Comparison of ENCODE assay signal across 39 cellular contexts in genomic region chr2:168892327-168892726, GRCh38. TPM values are rescaled to one million over a fixed set of nuclear protein-coding genes. Genes with fewer than 3 reads are reported as not detected.
"Had no signal": no experiment of that assay in that cellular context is flagged by ENCODE, and none has a peak within 500 bp of the region (broad histone marks: within the 10 kb centered on the region; RNA-seq: fewer than 3 reads in every experiment).

No MANE protein-coding gene starts in this region.

- H3K4me3 ChIP-seq: adrenal gland, body of pancreas, breast epithelium had no signal

- DNase-seq: activated B cell treated with CpG ODN at 0.5 μM for 24 hours; activated CD4-positive, alpha-beta memory T cell treated with anti-CD3 and anti-CD28 coated beads for 36 hours; activated CD4-positive, alpha-beta T cell treated with anti-CD3 and anti-CD28 coated beads for 4 hours; activated CD4-positive, alpha-beta T cell treated with anti-CD3 and anti-CD28 coated beads, Interleukin-2, amount 10 ng/mL, durations not matched to agents 24 days and 14 days; activated CD4-positive, alpha-beta T cell treated with anti-CD3 and anti-CD28 coated beads, Interleukin-2, amount 50 U/mL, for 1 hour; activated CD4-positive, alpha-beta T cell treated with anti-CD3 and anti-CD28 coated beads, Interleukin-2, amount 50 U/mL, for 4 hours; activated CD4-positive, CD25-positive, alpha-beta regulatory T cell treated with anti-CD3 and anti-CD28 coated beads, Interleukin-2, amount 50 U/mL, for 72 hours; activated CD8-positive, alpha-beta memory T cell treated with anti-CD3 and anti-CD28 coated beads, Interleukin-2, amount 50 U/mL, for 4 hours; activated CD8-positive, alpha-beta T cell treated with anti-CD3 and anti-CD28 coated beads for 36 hours; activated effector memory CD4-positive, alpha-beta T cell treated with anti-CD3 and anti-CD28 coated beads, Interleukin-2, amount 50 U/mL, for 16 hours; activated gamma-delta T cell treated with Interleukin-2 at 50 U/mL for 16 hours; activated naive CD4-positive, alpha-beta T cell; activated naive CD4-positive, alpha-beta T cell treated with anti-CD3 and anti-CD28 coated beads for 36 hours; activated naive CD4-positive, alpha-beta T cell treated with anti-CD3 and anti-CD28 coated beads, Interleukin-2, amount 50 U/mL, for 16 hours; activated naive CD8-positive, alpha-beta T cell treated with anti-CD3 and anti-CD28 coated beads for 36 hours; activated T-cell treated with anti-CD3 and anti-CD28 coated beads for 4 hours; activated T-cell treated with anti-CD3 and anti-CD28 coated beads, Interleukin-2, amount 50 U/mL, for 1 hour; activated T-cell treated with anti-CD3 and anti-CD28 coated beads, Interleukin-2, amount 50 U/mL, for 4 hours; activated T-cell treated with anti-CD3 and anti-CD28 coated beads, Interleukin-2, amount 50 U/mL, for 72 hours; adrenal gland; amniotic stem cell; aorta; body of pancreas; brain microvascular endothelial cell; central memory CD4-positive, alpha-beta T cell; T-cell; T-helper 17 cell had no signal

- H3K27ac ChIP-seq: adrenal gland, body of pancreas, brain microvascular endothelial cell, breast epithelium, VCaP had no signal

- H3K9me3 ChIP-seq: adrenal gland, body of pancreas, breast epithelium had no signal

- ATAC-seq: activated CD8-positive, alpha-beta T cell treated with anti-CD3 and anti-CD28 coated beads for 36 hours; activated naive CD4-positive, alpha-beta T cell treated with anti-CD3 and anti-CD28 coated beads, Interleukin-2, amount 50 U/mL, for 72 hours; activated T-cell treated with anti-CD3 and anti-CD28 coated beads, Interleukin-2, amount 50 U/mL, for 4 hours; activated T-cell treated with anti-CD3 and anti-CD28 coated beads, Interleukin-2, amount 50 U/mL, for 72 hours; activated T-helper 17 cell treated with anti-CD3 and anti-CD28 coated beads, Interleukin-2, amount 50 U/mL, for 72 hours; body of pancreas; T-cell; T-helper 17 cell had no signal

- FAIRE-seq: astrocyte, TTC549 had no signal

- H3K27me3 ChIP-seq: adrenal gland, body of pancreas, brain microvascular endothelial cell, breast epithelium had no signal

- H3K36me3 ChIP-seq: adrenal gland, brain microvascular endothelial cell, breast epithelium had no signal

- H3K4me1 ChIP-seq: breast epithelium had no signal

RNA-seq across cellular contexts. Expression of gene SPC25, which starts 2.1 kb away (rescaled TPM):
- total RNA-seq: body of pancreas had no signal

RNA-seq across cellular contexts. Expression of gene G6PC2, which starts 8.8 kb away (rescaled TPM):
- total RNA-seq: activated B cell treated with CpG ODN at 0.5 μM for 24 hours; activated CD4-positive, alpha-beta memory T cell treated with anti-CD3 and anti-CD28 coated beads for 36 hours; activated CD4-positive, alpha-beta T cell treated with anti-CD3 and anti-CD28 coated beads, Interleukin-2, amount 10 ng/mL, durations not matched to agents 24 days and 14 days; activated CD8-positive, alpha-beta memory T cell treated with anti-CD3 and anti-CD28 coated beads for 36 hours; activated CD8-positive, alpha-beta T cell treated with anti-CD3 and anti-CD28 coated beads for 36 hours; activated naive CD4-positive, alpha-beta T cell treated with anti-CD3 and anti-CD28 coated beads for 36 hours; activated naive CD4-positive, alpha-beta T cell treated with anti-CD3 and anti-CD28 coated beads, Interleukin-2, amount 50 U/mL, for 72 hours; activated naive CD8-positive, alpha-beta T cell treated with anti-CD3 and anti-CD28 coated beads for 36 hours; activated T-cell treated with anti-CD3 and anti-CD28 coated beads, Interleukin-2, amount 50 U/mL, for 4 hours; activated T-cell treated with anti-CD3 and anti-CD28 coated beads, Interleukin-2, amount 50 U/mL, for 72 hours; activated T-helper 1 cell treated with anti-CD3 and anti-CD28 coated beads, Interleukin-12 subunit alpha, Interleukin-12 subunit beta, Interleukin-2, Interleukin-4 antibody, amounts not matched to agents 30 ng/mL and 10 ng/mL and 1 ng/mL, durations not matched to agents 14 hours and 24 hours and 36 hours; activated T-helper 17 cell treated with anti-CD3 and anti-CD28 coated beads, Interleukin-2, amount 50 U/mL, for 72 hours; adrenal gland; astrocyte; breast epithelium; cardiac septum; cerebellum; T-cell; T-helper 1 cell treated with Interleukin-12 subunit alpha and Interleukin-12 subunit beta and Interleukin-4 antibody, amounts not matched to agents 30 ng/mL and 1 ng/mL, for 36 hours; T-helper 17 cell; T-helper 2 cell treated with Interferon-gamma antibody and Interleukin-4, amounts not matched to agents 100 ng/mL and 5 ng/mL, for 36 hours had no signal
- polyA plus RNA-seq: aorta had no signal
